10 cellular contexts compared by ENCODE assay signal in the genomic region with DNA sequence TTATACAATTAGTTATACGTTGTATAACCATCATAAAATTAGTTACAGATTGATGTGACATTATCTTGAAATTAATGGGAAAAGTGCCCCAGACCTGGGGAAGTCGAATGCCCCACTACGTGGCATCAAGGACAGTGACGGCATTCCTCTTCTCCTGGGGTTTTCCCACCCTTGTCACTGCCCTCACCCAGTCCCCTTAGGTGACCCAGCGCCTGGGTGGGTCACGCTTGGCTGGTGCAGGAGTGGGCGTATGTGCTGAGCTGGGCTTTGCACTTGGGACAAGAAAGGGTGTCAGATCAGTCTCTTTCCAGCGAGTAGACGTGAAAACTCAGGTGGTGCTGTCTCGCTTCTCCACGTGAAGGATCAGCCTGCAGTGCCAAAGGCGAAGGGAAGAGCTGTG. TPM values are rescaled to one million over a fixed set of nuclear protein-coding genes. Genes with fewer than 3 reads are reported as not detected.
DNase-seq lines count a peak whose midpoint lies in the region; ATAC-seq and TF ChIP-seq lines count a peak whose summit lies in the region.
"Had no signal": no experiment of that assay in that cellular context is flagged by ENCODE, and none has a peak within 500 bp of the region (broad histone marks: within the 10 kb centered on the region; RNA-seq: fewer than 3 reads in every experiment).

No MANE protein-coding gene starts in this region.

- no peaks in the 10 kb centered on the region for H3K9me3 ChIP-seq in esophagus muscularis mucosa
- no peaks in the 10 kb centered on the region for H3K9me3 ChIP-seq in stomach smooth muscle (ENCODE audit: control insufficient read depth in 2 of 2, low read length in 2 of 2)
- no peaks in the 10 kb centered on the region for H3K9me3 ChIP-seq in left ventricle myocardium inferior (replicated peaks)
- H3K9me3 ChIP-seq in HAP-1, result no peaks in the 10 kb centered on the region
- no peaks in the 10 kb centered on the region for H3K9me3 ChIP-seq in right cardiac atrium (ENCODE audit: control insufficient read depth, low read length)

- H3K27me3 ChIP-seq in esophagus muscularis mucosa (no peaks in the 10 kb centered on the region), stomach smooth muscle (ENCODE audit: control insufficient read depth in 1 of 2, insufficient read depth in 2 of 2, low read length in 2 of 2) (no peaks in the 10 kb centered on the region), left ventricle myocardium inferior (ENCODE audit: low read depth) (no peaks in the 10 kb centered on the region), HAP-1 (ENCODE audit: low read depth) (no peaks in the 10 kb centered on the region), right cardiac atrium (ENCODE audit: control insufficient read depth, insufficient read depth) (no peaks in the 10 kb centered on the region)

- no peak for TF ChIP-seq CTCF in esophagus muscularis mucosa (IDR thresholded peaks at IDR 0.05)
- TF ChIP-seq CTCF in left ventricle myocardium inferior (IDR thresholded peaks at IDR 0.05; ENCODE audit: borderline replicate concordance), result no peak

- H3K9ac ChIP-seq in stomach smooth muscle (ENCODE audit: low read length in 2 of 2), result peak overlapping the region in 1 of 2 donors; percentile 13

- no peaks in the 10 kb centered on the region for H3K36me3 ChIP-seq in esophagus muscularis mucosa
- H3K36me3 ChIP-seq in stomach smooth muscle (ENCODE audit: control insufficient read depth in 2 of 2, insufficient read depth in 2 of 2, low read length in 2 of 2), result no peaks in the 10 kb centered on the region
- peaks cover 3% of the 10 kb centered on the region for H3K36me3 ChIP-seq in left ventricle myocardium inferior
- H3K36me3 ChIP-seq in HAP-1 (replicated peaks), result peaks cover 6% of the 10 kb centered on the region; the same call in 1 of the 2 replicates

- ATAC-seq in GM18861 (IDR thresholded peaks at IDR 0.05; ENCODE audit: unreplicated experiment), result peak; percentile 52
- ATAC-seq in HG03342 (IDR thresholded peaks at IDR 0.05; ENCODE audit: unreplicated experiment), result peak; percentile 54
- no peak for ATAC-seq in right cardiac atrium

- peaks cover 72 to 100% (median 98%) of the 10 kb centered on the region in 4 donors for H3K4me1 ChIP-seq in esophagus muscularis mucosa
- peaks cover 51% of the 10 kb centered on the region for H3K4me1 ChIP-seq in stomach smooth muscle (ENCODE audit: control insufficient read depth, insufficient read depth, low read length)
- H3K4me1 ChIP-seq in left ventricle myocardium inferior, result peaks cover 94% of the 10 kb centered on the region
- peaks cover 16% of the 10 kb centered on the region for H3K4me1 ChIP-seq in HAP-1
- H3K4me1 ChIP-seq in right cardiac atrium (ENCODE audit: control insufficient read depth, insufficient read depth, low read length), result peaks cover 9% of the 10 kb centered on the region

- intact Hi-C loops in esophagus muscularis mucosa (cut with DNase I) (no loop called here), left ventricle myocardium inferior (cut with micrococcal nuclease) (loop anchor here (10.0 kb wide), 1 partner anchor 55 kb away; no protein-coding TSS in a partner anchor), right cardiac atrium (cut with DNase I) (loop anchor here in 3 of 4 donors (5.0 to 10.0 kb wide), 4 partner anchors 43 to 65 kb away; no protein-coding TSS in a partner anchor)

- TF ChIP-seq POLR2A in esophagus muscularis mucosa (IDR thresholded peaks at IDR 0.05; ENCODE audit: low read depth), result no peak

- H3K4me3 ChIP-seq in esophagus muscularis mucosa (peak overlapping the region in 3 of 4 donors; percentile 20 to 37 (median 22)), stomach smooth muscle (ENCODE audit: low read length in 2 of 2) (peak overlapping the region in 1 of 2 donors; percentile 57), left ventricle myocardium inferior (no peak overlapping the region), HAP-1 (no peak overlapping the region), right cardiac atrium (ENCODE audit: low read length) (no peak overlapping the region)

- no peak for TF ChIP-seq EP300 in esophagus muscularis mucosa (IDR thresholded peaks at IDR 0.05)

- in situ Hi-C loops in HAP-1 (cut with MboI; ENCODE audit: low sequenced_read_pairs), result no loop called here

- DNase-seq in esophagus muscularis mucosa (ENCODE audit: extremely low spot score) (no peak), left ventricle myocardium inferior (no peak), middle frontal gyrus (ENCODE audit: extremely low spot score, low spot score) (no peak), HAP-1 (ENCODE audit: low spot score in 2 of 2) (no peak), right cardiac atrium (no peak)
- DNase-seq: HFFc6; NK-92 treated with Interleukin-12 subunit alpha and Interleukin-12 subunit beta, amount 100 ng/mL, for 24 hours had no signal

- 74% methylated on average over 12 of the region's 12 CpGs for WGBS in esophagus muscularis mucosa
- WGBS in right cardiac atrium, result 69% methylated on average over 12 of the region's 12 CpGs

- H3K27ac ChIP-seq in esophagus muscularis mucosa (replicated peaks in 1 of 4) (peak overlapping the region in 2 of 4 donors; percentile 1 to 57), stomach smooth muscle (ENCODE audit: low read length) (peak overlapping the region; percentile 18), left ventricle myocardium inferior (replicated peaks) (no peak overlapping the region), right cardiac atrium (ENCODE audit: low read length) (no peak overlapping the region)

RNA-seq across cellular contexts. Expression of a gene that starts 7.6 kb away (rescaled TPM):
- total RNA-seq in esophagus muscularis mucosa (10 to 100 TPM; 23.4 to 46.1 (median 36.3) TPM), left ventricle myocardium inferior (18.3 TPM), right cardiac atrium (10 to 100 TPM; 15.4 to 22.4 (median 20.3) TPM)
- polyA plus RNA-seq in right cardiac atrium, result 10.9 TPM

Comparison
In these comparisons a context has a peak if more than half of its experiments do, and no peak if none do; other contexts are left out.
1. ATAC-seq: peak in GM18861 (single experiment) and HG03342 (single experiment); none in right cardiac atrium (0 of 2).
2. H3K4me3 ChIP-seq: peak in esophagus muscularis mucosa (3 of 4); none in left ventricle myocardium inferior (single experiment), HAP-1 (single experiment) and right cardiac atrium (single experiment).